In the genomic region with DNA sequence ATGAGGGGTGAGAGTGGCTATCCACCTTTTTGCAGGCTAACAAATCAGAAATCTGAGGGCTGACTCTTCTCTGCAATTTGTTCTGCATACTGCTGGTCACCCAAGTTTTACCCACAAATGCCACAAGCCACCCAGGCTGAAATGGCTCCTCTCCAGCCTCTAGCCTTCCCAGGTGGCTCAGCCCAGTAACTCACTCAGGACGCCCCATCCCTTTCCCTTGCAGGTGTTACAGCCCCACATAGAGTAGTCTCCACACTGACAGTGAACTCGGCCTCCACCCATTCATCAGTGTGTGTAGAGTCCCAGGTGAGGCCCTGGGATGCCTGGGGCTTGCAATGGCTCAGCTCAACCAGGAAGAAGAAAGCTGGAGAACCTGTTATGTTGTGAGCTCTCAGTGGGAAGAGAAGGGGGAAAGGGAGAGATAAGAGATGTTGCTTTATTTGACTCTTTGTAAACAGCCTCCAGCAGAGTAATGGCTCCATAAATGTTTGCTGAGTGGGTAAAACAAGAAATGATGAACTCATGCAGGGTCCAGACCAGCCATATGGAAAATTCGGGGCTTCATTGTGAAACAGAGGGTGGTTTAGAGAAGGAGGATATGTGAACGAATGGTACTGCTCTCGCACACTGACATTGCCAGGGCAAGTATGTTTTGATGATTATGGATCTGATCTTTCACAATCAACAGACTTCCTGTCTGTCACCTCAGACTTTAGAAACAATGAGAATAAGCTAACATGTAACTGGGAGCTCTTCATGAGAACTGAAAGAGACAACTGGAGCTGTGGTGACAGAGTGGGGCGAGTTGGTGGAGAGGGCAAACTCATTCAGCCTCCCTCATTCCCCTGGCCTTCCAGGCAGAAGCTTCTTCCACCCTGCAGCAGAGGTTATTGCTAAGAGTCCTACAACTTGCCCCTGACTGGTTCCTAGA, we compare ENCODE assay signal across 9 cellular contexts.
DNase-seq lines count a peak whose midpoint lies in the region; ATAC-seq lines count a peak whose summit lies in the region.
"Had no signal": no experiment of that assay in that cellular context is flagged by ENCODE, and none has a peak within 500 bp of the region (broad histone marks: within the 10 kb centered on the region; RNA-seq: fewer than 3 reads in every experiment).

No MANE protein-coding gene starts in this region.

- intact Hi-C loops in activated T-helper 1 cell treated with anti-CD3 and anti-CD28 coated beads, Interleukin-12 subunit alpha, Interleukin-12 subunit beta, Interleukin-2, Interleukin-4 antibody, amounts not matched to agents 30 ng/mL and 10 ng/mL and 1 ng/mL, durations not matched to agents 14 hours and 24 hours and 36 hours (cut with micrococcal nuclease): loop anchor here (2.0 kb wide), 1 partner anchor 19 kb away; no protein-coding TSS in a partner anchor

- H3K27me3 Mint-ChIP-seq in CD8-positive, alpha-beta memory T cell: peaks cover 0 to 1% of the 10 kb centered on the region in 2 donors
- no peaks in the 10 kb centered on the region for H3K27me3 Mint-ChIP-seq in activated T-helper 1 cell treated with anti-CD3 and anti-CD28 coated beads, Interleukin-12 subunit alpha, Interleukin-12 subunit beta, Interleukin-2, Interleukin-4 antibody, amounts not matched to agents 30 ng/mL and 10 ng/mL and 1 ng/mL, durations not matched to agents 14 hours and 24 hours and 36 hours (ENCODE audit: insufficient read depth)

- peak in 3 of 5 donors; percentile 6 to 48 (median 31) for DNase-seq in CD8-positive, alpha-beta memory T cell
- peak; percentile 8 for DNase-seq in activated T-helper 1 cell treated with anti-CD3 and anti-CD28 coated beads, Interleukin-12 subunit alpha, Interleukin-12 subunit beta, Interleukin-2, Interleukin-4 antibody, amounts not matched to agents 30 ng/mL and 10 ng/mL and 1 ng/mL, durations not matched to agents 14 hours and 24 hours and 36 hours (ENCODE audit: low spot score)
- no peak for DNase-seq in NCI-H526 treated with DMSO at 0.1 percent for 48 hours (lab: John Stamatoyannopoulos, UW)
- DNase-seq in NCI-H1048 (lab: John Stamatoyannopoulos, UW): no peak
- DNase-seq in T1000 (lab: John Stamatoyannopoulos, UW): no peak
- no peak for DNase-seq in anterior cingulate cortex (lab: John Stamatoyannopoulos, UW)
- DNase-seq: GDM1 had no signal

- no peaks in the 10 kb centered on the region for H3K36me3 ChIP-seq in CD8-positive, alpha-beta memory T cell (ENCODE audit: insufficient read depth, low read length)

- no peaks in the 10 kb centered on the region for H3K27me3 ChIP-seq in CD8-positive, alpha-beta memory T cell (ENCODE audit: insufficient read depth, low read length, poor library complexity, severe bottlenecking)

- H3K4me3 Mint-ChIP-seq in CD8-positive, alpha-beta memory T cell: peak overlapping the region in 6 of 7 donors; percentile 1 to 81 (median 58)
- H3K4me3 Mint-ChIP-seq in activated T-helper 1 cell treated with anti-CD3 and anti-CD28 coated beads, Interleukin-12 subunit alpha, Interleukin-12 subunit beta, Interleukin-2, Interleukin-4 antibody, amounts not matched to agents 30 ng/mL and 10 ng/mL and 1 ng/mL, durations not matched to agents 14 hours and 24 hours and 36 hours: peak overlapping the region; percentile 37

- no peak overlapping the region for H3K4me3 ChIP-seq in CD8-positive, alpha-beta memory T cell (ENCODE audit: low read length)

- POLR2A ChIA-PET in CD8-positive, alpha-beta memory T cell (lab: Charles Lee): interaction anchor here (0.5 kb wide), 1 partner anchor 75 kb away, joined by 4 read pairs; no protein-coding TSS in a partner anchor

- peaks cover 21 to 32% (median 26%) of the 10 kb centered on the region in 3 donors for H3K4me1 Mint-ChIP-seq in CD8-positive, alpha-beta memory T cell
- H3K4me1 Mint-ChIP-seq in activated T-helper 1 cell treated with anti-CD3 and anti-CD28 coated beads, Interleukin-12 subunit alpha, Interleukin-12 subunit beta, Interleukin-2, Interleukin-4 antibody, amounts not matched to agents 30 ng/mL and 10 ng/mL and 1 ng/mL, durations not matched to agents 14 hours and 24 hours and 36 hours (ENCODE audit: low read depth): peaks cover 18% of the 10 kb centered on the region

- H3K27ac ChIP-seq in CD8-positive, alpha-beta memory T cell (ENCODE audit: low read depth, low read length): no peak overlapping the region

- no peaks in the 10 kb centered on the region for H3K9me3 ChIP-seq in CD8-positive, alpha-beta memory T cell (ENCODE audit: low read length)

- H3K36me3 Mint-ChIP-seq in CD8-positive, alpha-beta memory T cell: no peaks in the 10 kb centered on the region
- no peaks in the 10 kb centered on the region for H3K36me3 Mint-ChIP-seq in activated T-helper 1 cell treated with anti-CD3 and anti-CD28 coated beads, Interleukin-12 subunit alpha, Interleukin-12 subunit beta, Interleukin-2, Interleukin-4 antibody, amounts not matched to agents 30 ng/mL and 10 ng/mL and 1 ng/mL, durations not matched to agents 14 hours and 24 hours and 36 hours (ENCODE audit: low read depth)

- peaks cover 19% of the 10 kb centered on the region for H3K4me1 ChIP-seq in CD8-positive, alpha-beta memory T cell (ENCODE audit: insufficient read depth, low read length)

- H3K27ac Mint-ChIP-seq in CD8-positive, alpha-beta memory T cell: peak overlapping the region; percentile 50 to 89 (median 78)
- peak overlapping the region; percentile 49 for H3K27ac Mint-ChIP-seq in activated T-helper 1 cell treated with anti-CD3 and anti-CD28 coated beads, Interleukin-12 subunit alpha, Interleukin-12 subunit beta, Interleukin-2, Interleukin-4 antibody, amounts not matched to agents 30 ng/mL and 10 ng/mL and 1 ng/mL, durations not matched to agents 14 hours and 24 hours and 36 hours

- CTCF ChIA-PET in CD8-positive, alpha-beta memory T cell (lab: Charles Lee): interaction anchor here (1.6 kb wide), 1 partner anchor 201 kb away, joined by 4 read pairs; no protein-coding TSS in a partner anchor

- peak; percentile 69 for ATAC-seq in GM19452 (IDR thresholded peaks at IDR 0.05; ENCODE audit: unreplicated experiment)
- ATAC-seq in HG03378 (IDR thresholded peaks at IDR 0.05; ENCODE audit: unreplicated experiment): peak; percentile 74

- H3K9me3 Mint-ChIP-seq in CD8-positive, alpha-beta memory T cell: no peaks in the 10 kb centered on the region
- no peaks in the 10 kb centered on the region for H3K9me3 Mint-ChIP-seq in activated T-helper 1 cell treated with anti-CD3 and anti-CD28 coated beads, Interleukin-12 subunit alpha, Interleukin-12 subunit beta, Interleukin-2, Interleukin-4 antibody, amounts not matched to agents 30 ng/mL and 10 ng/mL and 1 ng/mL, durations not matched to agents 14 hours and 24 hours and 36 hours

Comparison
In these comparisons a context has a peak if more than half of its experiments do, and no peak if none do; other contexts are left out.
1. DNase-seq: peak in CD8-positive, alpha-beta memory T cell (3 of 5) and activated T-helper 1 cell treated with anti-CD3 and anti-CD28 coated beads, Interleukin-12 subunit alpha, Interleukin-12 subunit beta, Interleukin-2, Interleukin-4 antibody, amounts not matched to agents 30 ng/mL and 10 ng/mL and 1 ng/mL, durations not matched to agents 14 hours and 24 hours and 36 hours (single experiment); none in NCI-H526 treated with DMSO at 0.1 percent for 48 hours (single experiment), NCI-H1048 (single experiment), T1000 (single experiment) and anterior cingulate cortex (0 of 58).